In genomic region chr16:28845173-28846079, GRCh38 we compare ENCODE assay signal across 8 cellular contexts. TPM values are rescaled to one million over a fixed set of nuclear protein-coding genes. Genes with fewer than 3 reads are reported as not detected.
DNase-seq lines count a peak whose midpoint lies in the region; ATAC-seq and TF ChIP-seq lines count a peak whose summit lies in the region.

No MANE protein-coding gene starts in this region.

- H3K4me3 Mint-ChIP-seq in CD4-positive, alpha-beta memory T cell: peak overlapping the region; percentile 92 to 100 (median 94)

- peak overlapping the region; percentile 71 to 93 for H3K4me3 ChIP-seq in CD4-positive, alpha-beta memory T cell (ENCODE audit: low read length in 2 of 2)
- peak overlapping the region; percentile 86 to 97 for H3K4me3 ChIP-seq in body of pancreas

- H3K36me3 Mint-ChIP-seq in CD4-positive, alpha-beta memory T cell: peaks cover 13 to 49% of the 10 kb centered on the region in 2 donors

- H3K27ac Mint-ChIP-seq in CD4-positive, alpha-beta memory T cell: peak overlapping the region; percentile 95 to 99 (median 97)

- POLR2A ChIA-PET in CD4-positive, alpha-beta memory T cell (lab: Charles Lee; ENCODE audit: partially characterized antibody): interaction anchor here (0.9 to 5.7 kb wide), 14 partner anchors 10 to 139 kb away, joined by 3 to 149 read pairs (median 6); partner anchors contain the start of genes ATXN2L, CD19, LAT and NFATC2IP

- peak overlapping the region; percentile 87 for H3K27ac ChIP-seq in CD4-positive, alpha-beta memory T cell (ENCODE audit: low read depth, low read length)
- peak overlapping the region in 3 of 4 donors; percentile 70 to 85 (median 84) for H3K27ac ChIP-seq in body of pancreas

- H3K27me3 Mint-ChIP-seq in CD4-positive, alpha-beta memory T cell: no peaks in the 10 kb centered on the region

- ATAC-seq in GM21717 (IDR thresholded peaks at IDR 0.05; ENCODE audit: unreplicated experiment) (peak; percentile 4), body of pancreas (no peak), left colon (peak; percentile 62), HG03520 (IDR thresholded peaks at IDR 0.05; ENCODE audit: unreplicated experiment) (no peak)

- no peak for TF ChIP-seq CTCF in body of pancreas (IDR thresholded peaks at IDR 0.05)

- WGBS in body of pancreas, 2 donors: 21 to 39% methylated on average over 16 to 28 of the region's 28 CpGs

- H3K9me3 Mint-ChIP-seq in CD4-positive, alpha-beta memory T cell: peaks cover 0 to 3% (median 0%) of the 10 kb centered on the region in 8 donors

- no peaks in the 10 kb centered on the region for H3K9me3 ChIP-seq in CD4-positive, alpha-beta memory T cell (ENCODE audit: control insufficient read depth in 1 of 2, low read length in 2 of 2)
- H3K9me3 ChIP-seq in body of pancreas: no peaks in the 10 kb centered on the region

- H3K36me3 ChIP-seq in CD4-positive, alpha-beta memory T cell (ENCODE audit: insufficient read depth, low read length): peaks cover 30% of the 10 kb centered on the region
- peaks cover 5 to 14% of the 10 kb centered on the region in 2 donors for H3K36me3 ChIP-seq in body of pancreas (replicated peaks in 1 of 2; ENCODE audit: insufficient read depth in 1 of 2, low read depth in 2 of 2)

- no peak for TF ChIP-seq POLR2A in body of pancreas (IDR thresholded peaks at IDR 0.05)

- H3K27me3 ChIP-seq in CD4-positive, alpha-beta memory T cell (ENCODE audit: insufficient read depth, low read length): no peaks in the 10 kb centered on the region
- H3K27me3 ChIP-seq in body of pancreas: no peaks in the 10 kb centered on the region

- peaks cover 18 to 35% (median 25%) of the 10 kb centered on the region in 4 donors for H3K4me1 Mint-ChIP-seq in CD4-positive, alpha-beta memory T cell

- DNase-seq in CD4-positive, alpha-beta memory T cell: peak in 1 of 5 donors; percentile 57
- DNase-seq in NOMO-1 treated with DMSO at 0.1 percent for 48 hours (lab: John Stamatoyannopoulos, UW; ENCODE audit: unreplicated experiment): peak; percentile 62
- peak in 3 of 4 donors; percentile 13 to 33 (median 22) for DNase-seq in body of pancreas
- peak; percentile 81 to 82 for DNase-seq in left colon
- peak; percentile 61 for DNase-seq in stimulated activated CD8-positive, alpha-beta memory T cell treated with anti-CD3 and anti-CD28 coated beads, Interleukin-4, amount 100 ng/mL, for 48 hours
- DNase-seq in putamen (ENCODE audit: low spot score): no peak

- intact Hi-C loops in CD4-positive, alpha-beta memory T cell (cut with micrococcal nuclease): loop anchor here (1.0 kb wide), 6 partner anchors 18 to 105 kb away; partner anchors contain the start of genes NFATC2IP, RABEP2 and SH2B1
- intact Hi-C loops in body of pancreas (cut with DNase I) (no loop called here), left colon (cut with DNase I, micrococcal nuclease) (no loop called here)

- CTCF ChIA-PET in CD4-positive, alpha-beta memory T cell (lab: Charles Lee; ENCODE audit: partially characterized antibody): interaction anchor here (0.7 to 4.8 kb wide), 8 partner anchors 13 to 186 kb away, joined by 3 to 37 read pairs (median 4); partner anchors contain the start of genes ATXN2L and SH2B1

- peaks cover 22% of the 10 kb centered on the region for H3K4me1 ChIP-seq in CD4-positive, alpha-beta memory T cell (ENCODE audit: insufficient read depth, low read length)
- peaks cover 21% of the 10 kb centered on the region for H3K4me1 ChIP-seq in body of pancreas

RNA-seq across cellular contexts. Expression of gene TUFM, which starts 0.7 kb away (rescaled TPM):
- total RNA-seq in CD4-positive, alpha-beta memory T cell: 100 to 1,000 TPM in 1 of 2 experiments, 10 to 100 TPM in 1; 98.0 to 108 TPM
- 100 to 1,000 TPM; 138 to 198 TPM for polyA plus RNA-seq in CD4-positive, alpha-beta memory T cell
- total RNA-seq in body of pancreas: 100 to 1,000 TPM in 1 of 2 donors, 10 to 100 TPM in 1; 93.4 to 103 TPM
- 100 to 1,000 TPM; 221 to 301 TPM for total RNA-seq in left colon

RNA-seq across cellular contexts. Expression of gene SH2B1, which starts 18.2 kb away (rescaled TPM):
- 100 to 1,000 TPM; 127 TPM for total RNA-seq in CD4-positive, alpha-beta memory T cell
- polyA plus RNA-seq in CD4-positive, alpha-beta memory T cell: 1 to 10 TPM; 3.1 to 4.0 TPM
- total RNA-seq in body of pancreas (10 to 100 TPM; 21.5 to 77.1 TPM), left colon (10 to 100 TPM; 84.3 to 90.0 TPM)

RNA-seq across cellular contexts. Expression of gene ATXN2L, which starts 22.6 kb away (rescaled TPM):
- total RNA-seq in CD4-positive, alpha-beta memory T cell: 100 to 1,000 TPM; 262 to 266 TPM
- 10 to 100 TPM in 1 of 2 donors, 1 to 10 TPM in 1; 7.1 to 38.5 TPM for polyA plus RNA-seq in CD4-positive, alpha-beta memory T cell
- 100 to 1,000 TPM in 1 of 2 donors, 10 to 100 TPM in 1; 40.2 to 129 TPM for total RNA-seq in body of pancreas
- total RNA-seq in left colon: 10 to 100 TPM; 86.6 to 98.5 TPM

RNA-seq across cellular contexts. Expression of gene ATP2A1, which starts 32.9 kb away (rescaled TPM):
- total RNA-seq in CD4-positive, alpha-beta memory T cell: under 1 TPM; 0.67 to 0.94 TPM
- polyA plus RNA-seq in CD4-positive, alpha-beta memory T cell: not detected
- total RNA-seq in body of pancreas (not detected), left colon (1 to 10 TPM in 1 of 2 donors, under 1 TPM in 1; 0.47 to 1.3 TPM)

Comparison
In these comparisons a context has a peak if more than half of its experiments do, and no peak if none do; other contexts are left out.
1. ATAC-seq: peak in GM21717 (single experiment) and left colon (single experiment); none in body of pancreas (single experiment) and HG03520 (single experiment).